Comparison of ENCODE assay signal across 8 cellular contexts in the genomic region with DNA sequence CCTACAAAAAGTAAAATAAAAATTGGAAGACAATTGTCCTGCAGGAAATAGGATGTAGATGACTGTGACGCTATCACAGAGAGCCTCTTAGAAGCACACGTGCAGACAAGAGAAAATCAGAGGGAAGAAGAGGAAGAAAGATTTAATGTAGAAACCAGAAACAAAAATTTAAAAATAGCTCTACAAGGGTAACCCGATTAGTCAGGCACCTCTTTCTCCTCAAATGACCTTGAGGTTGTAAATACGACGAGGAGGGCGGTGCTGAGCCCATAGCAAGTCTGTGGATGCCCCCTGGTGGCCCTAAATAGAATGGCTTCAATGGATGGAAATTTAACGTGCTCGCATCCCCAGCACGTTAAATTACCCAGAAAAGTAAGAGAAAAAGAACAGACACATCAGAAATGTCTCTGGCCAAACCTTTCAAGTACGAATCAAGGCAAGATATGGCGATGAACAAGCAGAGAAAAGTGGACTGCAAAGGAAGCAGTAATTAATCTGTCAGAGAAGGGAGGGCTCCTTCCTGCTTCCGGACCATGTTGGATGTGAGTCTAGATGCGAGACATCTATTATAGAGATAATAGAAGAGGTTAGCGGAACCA. TPM values are rescaled to one million over a fixed set of nuclear protein-coding genes. Genes with fewer than 3 reads are reported as not detected.
DNase-seq lines count a peak whose midpoint lies in the region; ATAC-seq and TF ChIP-seq lines count a peak whose summit lies in the region.

No MANE protein-coding gene starts in this region.

- peak overlapping the region; percentile 78 for H3K4me3 Mint-ChIP-seq in activated CD8-positive, alpha-beta memory T cell treated with anti-CD3 and anti-CD28 coated beads, Interleukin-2, amount 10 ng/mL, durations not matched to agents 7 days and 5 days
- H3K4me3 Mint-ChIP-seq in endothelial cell (ENCODE audit: unreplicated experiment): peak overlapping the region; percentile 18

- no peaks in the 10 kb centered on the region for H3K27me3 Mint-ChIP-seq in activated CD8-positive, alpha-beta memory T cell treated with anti-CD3 and anti-CD28 coated beads, Interleukin-2, amount 10 ng/mL, durations not matched to agents 7 days and 5 days
- H3K27me3 Mint-ChIP-seq in endothelial cell (ENCODE audit: unreplicated experiment): peaks cover 3% of the 10 kb centered on the region

- no peaks in the 10 kb centered on the region for H3K9me3 Mint-ChIP-seq in activated CD8-positive, alpha-beta memory T cell treated with anti-CD3 and anti-CD28 coated beads, Interleukin-2, amount 10 ng/mL, durations not matched to agents 7 days and 5 days (ENCODE audit: low read depth)
- no peaks in the 10 kb centered on the region for H3K9me3 Mint-ChIP-seq in endothelial cell (ENCODE audit: unreplicated experiment)

- H3K4me3 ChIP-seq in mucosa of descending colon: no peak overlapping the region

- intact Hi-C loops in mucosa of descending colon (cut with DNase I, micrococcal nuclease): loop anchor here (5.0 to 10.0 kb wide), 2 partner anchors 62 to 64 kb away; no protein-coding TSS in a partner anchor

- DNase-seq in Ammon's horn (ENCODE audit: low spot score) (peak; percentile 95), HT-29 (ENCODE audit: low spot score) (peak; percentile 74), NOMO-1 treated with DMSO at 0.1 percent for 48 hours (lab: John Stamatoyannopoulos, UW; ENCODE audit: unreplicated experiment) (peak; percentile 91), endothelial cell (ENCODE audit: low spot score) (peak; percentile 30), mucosa of descending colon (peak in 2 of 3 donors; percentile 38 to 86)
- peak; percentile 87 for DNase-seq in activated CD8-positive, alpha-beta memory T cell treated with anti-CD3 and anti-CD28 coated beads, Interleukin-2, amount 10 ng/mL, durations not matched to agents 7 days and 5 days
- peak; percentile 42 to 45 for DNase-seq in stimulated activated CD8-positive, alpha-beta memory T cell treated with anti-CD3 and anti-CD28 coated beads, Interleukin-2, amount 100 ng/mL, for 48 hours (ENCODE audit: low read depth in 2 of 2)

- CTCF ChIA-PET in activated CD8-positive, alpha-beta memory T cell treated with anti-CD3 and anti-CD28 coated beads, Interleukin-2, amount 10 ng/mL, durations not matched to agents 7 days and 5 days (lab: Charles Lee): interaction anchor here (0.6 to 6.1 kb wide), 49 partner anchors 7 to 622 kb away, joined by 3 to 90 read pairs (median 4); a partner anchor contains a TSS

- H3K4me1 Mint-ChIP-seq in activated CD8-positive, alpha-beta memory T cell treated with anti-CD3 and anti-CD28 coated beads, Interleukin-2, amount 10 ng/mL, durations not matched to agents 7 days and 5 days: peaks cover 21% of the 10 kb centered on the region
- H3K4me1 Mint-ChIP-seq in endothelial cell (ENCODE audit: unreplicated experiment): peaks cover 2% of the 10 kb centered on the region

- TF ChIP-seq CTCF in endothelial cell (IDR thresholded peaks at IDR 0.05; ENCODE audit: unreplicated experiment) (peak; percentile 87), mucosa of descending colon (IDR thresholded peaks at IDR 0.05) (peak; percentile 84)

- no peaks in the 10 kb centered on the region for H3K36me3 ChIP-seq in mucosa of descending colon (ENCODE audit: low read depth)

- ATAC-seq in GM19043 (IDR thresholded peaks at IDR 0.05; ENCODE audit: low read depth, unreplicated experiment) (peak; percentile 89), mucosa of descending colon (peak; percentile 98)
- ATAC-seq in activated CD8-positive, alpha-beta memory T cell treated with anti-CD3 and anti-CD28 coated beads, Interleukin-2, amount 10 ng/mL, durations not matched to agents 7 days and 5 days: peak; percentile 95

- H3K27ac Mint-ChIP-seq in activated CD8-positive, alpha-beta memory T cell treated with anti-CD3 and anti-CD28 coated beads, Interleukin-2, amount 10 ng/mL, durations not matched to agents 7 days and 5 days: peak overlapping the region; percentile 95
- H3K27ac Mint-ChIP-seq in endothelial cell (ENCODE audit: unreplicated experiment): no peak overlapping the region

- no peaks in the 10 kb centered on the region for H3K36me3 Mint-ChIP-seq in activated CD8-positive, alpha-beta memory T cell treated with anti-CD3 and anti-CD28 coated beads, Interleukin-2, amount 10 ng/mL, durations not matched to agents 7 days and 5 days
- H3K36me3 Mint-ChIP-seq in endothelial cell (ENCODE audit: low read depth, unreplicated experiment): no peaks in the 10 kb centered on the region

- no peaks in the 10 kb centered on the region for H3K4me1 ChIP-seq in mucosa of descending colon (ENCODE audit: low read depth)

- H3K9me3 ChIP-seq in mucosa of descending colon: no peaks in the 10 kb centered on the region

RNA-seq across cellular contexts. Expression of a gene that starts 4.2 kb away (rescaled TPM):
- not detected in 2 replicates for total RNA-seq in HT-29 (2014; rRNA removed; shearing (Covaris generic))
- total RNA-seq in activated CD8-positive, alpha-beta memory T cell treated with anti-CD3 and anti-CD28 coated beads, Interleukin-2, amount 10 ng/mL, durations not matched to agents 7 days and 5 days: under 1 TPM in 1 of 2 experiments, not detected in 1; 0.07 TPM
- total RNA-seq in endothelial cell (ENCODE audit: unreplicated experiment) (0.15 TPM), mucosa of descending colon (1 to 10 TPM in 1 of 3 donors, under 1 TPM in 2; 0.38 to 3.5 (median 0.72) TPM)

RNA-seq across cellular contexts. Expression of a gene that starts 19.3 kb away (rescaled TPM):
- 34.5 and 38.7 TPM in 2 replicates for total RNA-seq in HT-29 (2014; rRNA removed; shearing (Covaris generic))
- 10 to 100 TPM; 29.8 to 35.5 TPM for total RNA-seq in activated CD8-positive, alpha-beta memory T cell treated with anti-CD3 and anti-CD28 coated beads, Interleukin-2, amount 10 ng/mL, durations not matched to agents 7 days and 5 days
- total RNA-seq in endothelial cell (ENCODE audit: unreplicated experiment): 23.4 TPM
- 10 to 100 TPM; 22.6 to 35.3 (median 26.6) TPM for total RNA-seq in mucosa of descending colon

RNA-seq across cellular contexts. Expression of a gene that starts 55.3 kb away (rescaled TPM):
- 3.6 and 3.9 TPM in 2 replicates for total RNA-seq in HT-29 (2014; rRNA removed; shearing (Covaris generic))
- 10 to 100 TPM; 22.9 to 24.3 TPM for total RNA-seq in activated CD8-positive, alpha-beta memory T cell treated with anti-CD3 and anti-CD28 coated beads, Interleukin-2, amount 10 ng/mL, durations not matched to agents 7 days and 5 days
- total RNA-seq in endothelial cell (ENCODE audit: unreplicated experiment) (9.2 TPM), mucosa of descending colon (10 to 100 TPM; 18.3 to 26.2 (median 23.4) TPM)

Comparison
In these comparisons a context has a peak if more than half of its experiments do, and no peak if none do; other contexts are left out.
1. DNase-seq: peak in every context shown above with its lines; median percentile 95 in Ammon's horn; 91 in NOMO-1 treated with DMSO at 0.1 percent for 48 hours; 87 in activated CD8-positive, alpha-beta memory T cell treated with anti-CD3 and anti-CD28 coated beads, Interleukin-2, amount 10 ng/mL, durations not matched to agents 7 days and 5 days; 74 in HT-29; 62 in mucosa of descending colon; 44 in stimulated activated CD8-positive, alpha-beta memory T cell treated with anti-CD3 and anti-CD28 coated beads, Interleukin-2, amount 100 ng/mL, for 48 hours; 30 in endothelial cell.